Comparison of ENCODE assay signal across 11 cellular contexts in the genomic region with DNA sequence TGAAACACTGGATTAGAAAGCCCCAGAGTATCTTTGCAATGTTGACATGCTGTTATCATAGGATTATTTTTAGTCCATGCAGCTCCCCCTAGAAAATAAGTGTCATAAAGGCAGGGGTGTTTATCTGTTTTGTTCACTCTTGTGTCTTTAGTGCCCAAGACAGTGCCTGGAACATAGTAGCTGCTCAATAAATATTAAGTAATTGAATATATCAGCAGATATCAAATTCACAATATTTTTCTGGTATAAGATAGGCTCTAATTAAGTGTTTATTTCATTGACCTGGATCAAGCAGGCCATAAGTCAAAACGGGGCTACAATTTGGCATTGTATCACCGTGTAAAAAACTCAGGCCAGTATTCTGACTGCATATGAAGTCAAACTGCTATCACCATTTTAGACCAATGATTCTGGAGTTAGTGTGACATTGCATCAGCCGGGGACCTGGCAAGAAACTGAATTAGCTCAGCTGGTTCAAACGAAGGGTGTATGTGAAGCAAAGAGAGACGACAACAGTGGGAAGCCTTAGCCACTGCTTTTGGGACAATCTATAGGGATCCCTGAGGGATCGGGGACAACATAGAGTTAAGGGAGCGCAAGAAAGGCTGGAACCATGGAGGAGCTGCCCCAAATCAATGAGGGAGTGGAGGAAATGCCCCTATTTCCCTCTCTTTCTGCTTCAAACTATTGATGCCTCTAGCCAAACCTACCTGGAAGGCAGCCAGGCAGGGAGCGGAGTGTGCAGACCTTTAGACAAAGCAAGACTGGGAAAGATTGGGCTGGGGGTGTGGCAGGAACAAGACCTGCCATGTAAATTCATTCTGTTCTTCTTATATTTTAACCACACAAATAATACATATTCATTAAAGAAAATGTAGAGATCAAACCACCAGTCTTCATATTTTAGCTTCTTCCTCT.
A peak's percentile ranks its signal among the peaks of the same experiment; 100 is the strongest.
DNase-seq lines count a peak whose midpoint lies in the region; ATAC-seq and TF ChIP-seq lines count a peak whose summit lies in the region.
"Had no signal": no experiment of that assay in that cellular context is flagged by ENCODE, and none has a peak within 500 bp of the region (broad histone marks: within the 10 kb centered on the region; RNA-seq: fewer than 3 reads in every experiment).

No MANE protein-coding gene starts in this region.

- 68 to 74% (median 69%) methylated on average over 8 of the region's 8 CpGs for WGBS in ovary, 3 donors

- no peak overlapping the region for H3K4me3 ChIP-seq in left ventricle myocardium inferior
- no peak overlapping the region for H3K4me3 ChIP-seq in ovary

- CTCF ChIA-PET in Calu3 (lab: Charles Lee): no interaction called here

- ATAC-seq in HG03045 (IDR thresholded peaks at IDR 0.05; ENCODE audit: unreplicated experiment): no peak

- H3K36me3 ChIP-seq in left ventricle myocardium inferior (no peaks in the 10 kb centered on the region), ovary (no peaks in the 10 kb centered on the region)

- H3K9me3 ChIP-seq in left ventricle myocardium inferior (replicated peaks): no peaks in the 10 kb centered on the region
- no peaks in the 10 kb centered on the region for H3K9me3 ChIP-seq in ovary

- no peak for TF ChIP-seq POLR2A in ovary (IDR thresholded peaks at IDR 0.05)

- H3K4me3 Mint-ChIP-seq in Calu3 (ENCODE audit: low read depth, unreplicated experiment): no peak overlapping the region
- H3K4me3 Mint-ChIP-seq: activated CD4-positive, alpha-beta memory T cell treated with anti-CD3 and anti-CD28 coated beads, Interleukin-2, amount 10 ng/mL, durations not matched to agents 7 days and 5 days had no signal

- H3K36me3 Mint-ChIP-seq in Calu3 (ENCODE audit: insufficient read depth, unreplicated experiment): no peaks in the 10 kb centered on the region

- TF ChIP-seq CTCF in Calu3 (IDR thresholded peaks at IDR 0.05; ENCODE audit: unreplicated experiment) (no peak), left ventricle myocardium inferior (IDR thresholded peaks at IDR 0.05; ENCODE audit: borderline replicate concordance) (no peak), ovary (IDR thresholded peaks at IDR 0.05) (no peak)

- TF ChIP-seq EP300 in ovary (IDR thresholded peaks at IDR 0.05): no peak

- H3K4me1 Mint-ChIP-seq in Calu3 (ENCODE audit: low read depth, unreplicated experiment): peaks cover 19% of the 10 kb centered on the region
- H3K4me1 Mint-ChIP-seq: activated CD4-positive, alpha-beta memory T cell treated with anti-CD3 and anti-CD28 coated beads, Interleukin-2, amount 10 ng/mL, durations not matched to agents 7 days and 5 days had no signal

- peak overlapping the region; percentile 67 for H3K27ac Mint-ChIP-seq in Calu3 (ENCODE audit: unreplicated experiment)
- H3K27ac Mint-ChIP-seq: activated CD4-positive, alpha-beta memory T cell treated with anti-CD3 and anti-CD28 coated beads, Interleukin-2, amount 10 ng/mL, durations not matched to agents 7 days and 5 days had no signal

- peak overlapping the region; percentile 11 for H3K27ac ChIP-seq in left ventricle myocardium inferior (replicated peaks)
- no peak overlapping the region for H3K27ac ChIP-seq in ovary

- H3K9me3 Mint-ChIP-seq in Calu3 (ENCODE audit: low read depth, unreplicated experiment): no peaks in the 10 kb centered on the region
- H3K9me3 Mint-ChIP-seq: activated CD4-positive, alpha-beta memory T cell treated with anti-CD3 and anti-CD28 coated beads, Interleukin-2, amount 10 ng/mL, durations not matched to agents 7 days and 5 days had no signal

- H3K27me3 Mint-ChIP-seq in Calu3 (ENCODE audit: unreplicated experiment): no peaks in the 10 kb centered on the region
- H3K27me3 Mint-ChIP-seq: activated CD4-positive, alpha-beta memory T cell treated with anti-CD3 and anti-CD28 coated beads, Interleukin-2, amount 10 ng/mL, durations not matched to agents 7 days and 5 days had no signal

- peak; percentile 49 for DNase-seq in Calu3
- DNase-seq in astrocyte of the hippocampus (ENCODE audit: low read depth, low spot score): peak; percentile 75
- peak; percentile 46 for DNase-seq in left ventricle myocardium inferior
- peak in 4 of 5 donors; percentile 30 to 68 (median 56) for DNase-seq in ovary
- no peak for DNase-seq in DMS 273 treated with DMSO at 0.1 percent for 48 hours (lab: John Stamatoyannopoulos, UW)
- DNase-seq in NCI-H82 treated with DMSO at 0.1 percent for 48 hours (lab: John Stamatoyannopoulos, UW; ENCODE audit: unreplicated experiment): no peak
- DNase-seq in NCI-H1694 (lab: John Stamatoyannopoulos, UW): no peak
- DNase-seq: activated CD4-positive, alpha-beta memory T cell treated with anti-CD3 and anti-CD28 coated beads, Interleukin-2, amount 10 ng/mL, durations not matched to agents 7 days and 5 days; NCI-H187 treated with DMSO at 0.1 percent for 48 hours; SHP77 treated with DMSO at 0.1 percent for 48 hours had no signal

- no peaks in the 10 kb centered on the region for H3K27me3 ChIP-seq in left ventricle myocardium inferior (ENCODE audit: low read depth)
- no peaks in the 10 kb centered on the region for H3K27me3 ChIP-seq in ovary

- no TSS peak for BruUV-seq in Calu3 (replicated peaks; lab: Mats Ljungman, UMichigan)

- peaks cover 46% of the 10 kb centered on the region for H3K4me1 ChIP-seq in left ventricle myocardium inferior
- H3K4me1 ChIP-seq in ovary (ENCODE audit: insufficient read depth): peaks cover 3% of the 10 kb centered on the region

- intact Hi-C loops in Calu3 (cut with micrococcal nuclease; ENCODE audit: unreplicated experiment) (loop anchor here (5.0 kb wide), 1 partner anchor 35 kb away; no protein-coding TSS in a partner anchor), left ventricle myocardium inferior (cut with micrococcal nuclease) (no loop called here), ovary (cut with DNase I) (no loop called here)

Comparison
In these comparisons a context has a peak if more than half of its experiments do, and no peak if none do; other contexts are left out.
1. DNase-seq: peak in Calu3 (single experiment), astrocyte of the hippocampus (single experiment), left ventricle myocardium inferior (single experiment) and ovary (4 of 5); none in DMS 273 treated with DMSO at 0.1 percent for 48 hours (single experiment), NCI-H82 treated with DMSO at 0.1 percent for 48 hours (single experiment) and NCI-H1694 (single experiment).